Comparison of ENCODE assay signal across 21 cellular contexts in the genomic region with DNA sequence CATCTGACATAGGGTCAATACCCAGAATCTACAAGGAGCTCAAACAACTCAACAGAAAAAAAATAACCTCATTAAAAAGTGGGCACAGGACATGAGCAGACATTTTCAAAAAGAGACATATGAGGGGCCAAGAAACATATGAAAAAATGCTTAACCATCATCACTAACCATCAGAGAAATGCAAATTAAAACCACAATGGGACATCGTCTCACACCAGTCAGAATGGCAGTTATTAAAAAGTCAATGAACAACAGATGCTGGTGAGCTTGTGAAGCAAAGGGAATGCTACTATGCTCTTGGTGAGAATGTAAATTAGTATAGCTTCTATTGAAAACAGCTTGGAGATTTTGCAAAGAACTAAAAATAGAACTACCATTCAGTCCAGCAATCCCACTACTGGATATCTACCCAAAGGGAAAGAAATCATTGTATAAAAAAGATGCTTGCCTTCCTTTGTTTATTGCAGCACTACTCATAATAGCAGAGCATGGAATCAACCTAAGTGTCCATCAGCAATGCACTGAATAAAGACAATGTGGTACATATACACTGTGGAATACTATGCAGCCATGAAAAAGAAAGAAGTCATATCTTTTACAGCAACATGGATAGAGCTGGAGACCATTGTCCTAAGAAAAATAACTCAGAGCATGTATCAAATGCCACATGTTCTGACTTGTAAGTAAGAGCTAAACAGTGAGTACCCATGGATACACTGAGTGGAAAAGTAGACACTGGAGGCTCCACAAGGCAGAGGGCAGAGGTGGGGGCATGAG.
A peak's percentile ranks its signal among the peaks of the same experiment; 100 is the strongest.
DNase-seq lines count a peak whose midpoint lies in the region; ATAC-seq and TF ChIP-seq lines count a peak whose summit lies in the region.
"Had no signal": no experiment of that assay in that cellular context is flagged by ENCODE, and none has a peak within 500 bp of the region (broad histone marks: within the 10 kb centered on the region; RNA-seq: fewer than 3 reads in every experiment).

No MANE protein-coding gene starts in this region.

- intact Hi-C loops in aorta (cut with DNase I), result no loop called here

- H3K9me3 ChIP-seq in aorta (ENCODE audit: control insufficient read depth, low read length) (no peaks in the 10 kb centered on the region), Peyer's patch (no peaks in the 10 kb centered on the region)
- H3K9me3 ChIP-seq: MG63 had no signal

- DNase-seq in glutamatergic neuron, result no peak
- no peak for DNase-seq in aorta
- no peak for DNase-seq in Peyer's patch
- DNase-seq: ACHN; CD4-positive, alpha-beta T cell; DND-41; GDM1; MG63; NCI-H1092 treated with DMSO at 0.1 percent for 48 hours; NCI-H1694 treated with DMSO at 0.1 percent for 48 hours; NCI-H82; SHP77 treated with DMSO at 0.1 percent for 48 hours; T-helper 2 cell had no signal

- H3K36me3 Mint-ChIP-seq in glutamatergic neuron (ENCODE audit: unreplicated experiment), result peaks cover 4% of the 10 kb centered on the region

- H3K36me3 ChIP-seq in aorta (ENCODE audit: control insufficient read depth in 1 of 2, insufficient read depth in 2 of 2, low read length in 1 of 2) (no peaks in the 10 kb centered on the region), Peyer's patch (no peaks in the 10 kb centered on the region)
- H3K36me3 ChIP-seq: MG63 had no signal

- TF ChIP-seq CTCF in glutamatergic neuron (IDR thresholded peaks at IDR 0.05; ENCODE audit: partially characterized antibody, unreplicated experiment) (no peak), Peyer's patch (IDR thresholded peaks at IDR 0.05) (no peak)

- H3K27ac Mint-ChIP-seq in glutamatergic neuron (ENCODE audit: unreplicated experiment), result peak overlapping the region; percentile 52
- H3K27ac Mint-ChIP-seq: B cell; CD4-positive, alpha-beta T cell had no signal

- H3K4me1 ChIP-seq in aorta (ENCODE audit: control insufficient read depth in 1 of 2, insufficient read depth in 2 of 2, low read length in 2 of 2) (no peaks in the 10 kb centered on the region), Peyer's patch (no peaks in the 10 kb centered on the region)

- peaks cover 5% of the 10 kb centered on the region for H3K27me3 Mint-ChIP-seq in glutamatergic neuron (ENCODE audit: unreplicated experiment)

- no peak for TF ChIP-seq POLR2A in Peyer's patch (IDR thresholded peaks at IDR 0.05)

- no peak overlapping the region for H3K4me3 ChIP-seq in aorta (ENCODE audit: low read length in 2 of 2)
- no peak overlapping the region for H3K4me3 ChIP-seq in Peyer's patch
- H3K4me3 ChIP-seq: MG63 had no signal

- 81 to 86% methylated on average over 1 of the region's 1 CpG for WGBS in aorta, 2 donors

- H3K27me3 ChIP-seq in aorta (ENCODE audit: control insufficient read depth in 1 of 2, insufficient read depth in 2 of 2, low read length in 1 of 2) (no peaks in the 10 kb centered on the region), Peyer's patch (no peaks in the 10 kb centered on the region)
- H3K27me3 ChIP-seq: MG63 had no signal

- ATAC-seq in GM18909 (IDR thresholded peaks at IDR 0.05; ENCODE audit: poor library complexity, unreplicated experiment), result peak; percentile 68
- ATAC-seq in GM21737 (IDR thresholded peaks at IDR 0.05; ENCODE audit: unreplicated experiment), result peak; percentile 68
- ATAC-seq in HG03354 (IDR thresholded peaks at IDR 0.05; ENCODE audit: poor library complexity, severe bottlenecking, unreplicated experiment), result peak; percentile 90
- ATAC-seq in GM21447 (IDR thresholded peaks at IDR 0.05; ENCODE audit: unreplicated experiment), result no peak
- no peak for ATAC-seq in aorta (ENCODE audit: low FRiP score)
- ATAC-seq: HCT116 had no signal

- no peak overlapping the region for H3K4me3 Mint-ChIP-seq in glutamatergic neuron (ENCODE audit: unreplicated experiment)
- H3K4me3 Mint-ChIP-seq: B cell; CD4-positive, alpha-beta T cell had no signal

- H3K27ac ChIP-seq in aorta (ENCODE audit: low read depth in 1 of 2, low read length in 2 of 2), result no peak overlapping the region
- no peak overlapping the region for H3K27ac ChIP-seq in Peyer's patch
- H3K27ac ChIP-seq: HL-60, KMS-11 had no signal

- H3K4me1 Mint-ChIP-seq in glutamatergic neuron (ENCODE audit: low read depth, unreplicated experiment), result peaks cover 25% of the 10 kb centered on the region
- H3K4me1 Mint-ChIP-seq: B cell had no signal

- H3K9me3 Mint-ChIP-seq in glutamatergic neuron (ENCODE audit: unreplicated experiment), result peaks cover 9% of the 10 kb centered on the region
- H3K9me3 Mint-ChIP-seq: CD4-positive, alpha-beta T cell had no signal

Comparison
In these comparisons a context has a peak if more than half of its experiments do, and no peak if none do; other contexts are left out.
1. ATAC-seq: peak in GM18909 (single experiment), GM21737 (single experiment) and HG03354 (single experiment); none in GM21447 (single experiment) and aorta (single experiment).